Comparison of ENCODE assay signal across 18 cellular contexts in genomic region chr12:47718531-47718930, GRCh38. TPM values are rescaled to one million over a fixed set of nuclear protein-coding genes. Genes with fewer than 3 reads are reported as not detected.
A peak's percentile ranks its signal among the peaks of the same experiment; 100 is the strongest.
DNase-seq lines count a peak whose midpoint lies in the region; ATAC-seq and TF ChIP-seq lines count a peak whose summit lies in the region.
"Had no signal": no experiment of that assay in that cellular context is flagged by ENCODE, and none has a peak within 500 bp of the region (broad histone marks: within the 10 kb centered on the region; RNA-seq: fewer than 3 reads in every experiment).

No MANE protein-coding gene starts in this region.

- no peak for ATAC-seq in HG02763 (IDR thresholded peaks at IDR 0.05; ENCODE audit: unreplicated experiment)
- ATAC-seq: stimulated activated effector memory CD8-positive, alpha-beta T cell treated with anti-CD3 and anti-CD28 coated beads, Interleukin-12 subunit alpha, Interleukin-12 subunit beta, amount 100 ng/mL, for 72 hours had no signal

- H3K18ac ChIP-seq in neuronal stem cell (ENCODE audit: low read length) = no peak overlapping the region

- H3K9me3 ChIP-seq in neuronal stem cell (replicated peaks in 1 of 2; ENCODE audit: control insufficient read depth in 2 of 2, insufficient read depth in 1 of 2, low read depth in 1 of 2, low read length in 2 of 2) (no peaks in the 10 kb centered on the region), tibial nerve (no peaks in the 10 kb centered on the region)

- no peak overlapping the region for H3K4me2 ChIP-seq in neuronal stem cell (ENCODE audit: insufficient read depth, low read length, poor library complexity, severe bottlenecking)

- no peaks in the 10 kb centered on the region for H3K27me3 ChIP-seq in dorsolateral prefrontal cortex
- H3K27me3 ChIP-seq in neuronal stem cell (ENCODE audit: control insufficient read depth in 3 of 3, insufficient read depth in 3 of 3, low read depth in 1 of 3, low read length in 3 of 3) = no peaks in the 10 kb centered on the region
- H3K27me3 ChIP-seq in tibial nerve = no peaks in the 10 kb centered on the region

- H4K91ac ChIP-seq in neuronal stem cell (ENCODE audit: low read depth, low read length, poor library complexity) = no peak overlapping the region

- H2AFZ ChIP-seq in neuronal stem cell (ENCODE audit: low read length) = no peak overlapping the region

- no peak overlapping the region for H2AK5ac ChIP-seq in neuronal stem cell (ENCODE audit: low read depth, low read length)

- no peak overlapping the region for H2BK5ac ChIP-seq in neuronal stem cell (ENCODE audit: low read length)

- peaks cover 38% of the 10 kb centered on the region for H3K4me1 Mint-ChIP-seq in activated naive CD4-positive, alpha-beta T cell treated with anti-CD3 and anti-CD28 coated beads for 36 hours (ENCODE audit: low read depth)

- no peak overlapping the region for H3K4ac ChIP-seq in neuronal stem cell (ENCODE audit: low read length)

- H3K14ac ChIP-seq in neuronal stem cell (ENCODE audit: low read length) = no peak overlapping the region

- no peaks in the 10 kb centered on the region for H3K27me3 Mint-ChIP-seq in activated naive CD4-positive, alpha-beta T cell treated with anti-CD3 and anti-CD28 coated beads for 36 hours (ENCODE audit: low read depth)
- H3K27me3 Mint-ChIP-seq: activated T-cell treated with anti-CD3 and anti-CD28 coated beads, Interleukin-2, amount 50 U/mL, for 24 hours had no signal

- WGBS in neuronal stem cell (ENCODE audit: extremely low coverage in 2 of 2, insufficient read length in 2 of 2, insufficient replicate concordance in 1 of 2), 2 donors = no CpG with 5 or more reads among the region's 1 CpG
- 56 to 73% methylated on average over 1 of the region's 1 CpG for WGBS in tibial nerve, 2 donors

- H2BK15ac ChIP-seq in neuronal stem cell (ENCODE audit: low read length) = no peak overlapping the region

- H3K27ac ChIP-seq in dorsolateral prefrontal cortex = peak overlapping the region in 42 of 59 donors; percentile 47 to 96 (median 87)
- H3K27ac ChIP-seq in neuronal stem cell (replicated peaks; ENCODE audit: low read length) = no peak overlapping the region
- H3K27ac ChIP-seq in tibial nerve = peak overlapping the region; percentile 8 to 88 (median 80)
- H3K27ac ChIP-seq in RWPE1 = no peak overlapping the region

- DNase-seq in activated naive CD4-positive, alpha-beta T cell treated with anti-CD3 and anti-CD28 coated beads for 36 hours = no peak
- DNase-seq in activated naive CD4-positive, alpha-beta T cell treated with anti-CD3 and anti-CD28 coated beads, Interleukin-2, amount 50 U/mL, for 16 hours = no peak
- DNase-seq in dorsolateral prefrontal cortex (no peak), neuronal stem cell (ENCODE audit: low spot score) (no peak), tibial nerve (ENCODE audit: low spot score in 2 of 2) (no peak), H4 (ENCODE audit: low spot score) (no peak), RWPE1 (ENCODE audit: low spot score) (no peak)
- DNase-seq: amniotic stem cell; CD8-positive, alpha-beta memory T cell; MV-4-11 had no signal

- H3K9me3 Mint-ChIP-seq in activated naive CD4-positive, alpha-beta T cell treated with anti-CD3 and anti-CD28 coated beads for 36 hours = no peaks in the 10 kb centered on the region
- H3K9me3 Mint-ChIP-seq: activated T-cell treated with anti-CD3 and anti-CD28 coated beads, Interleukin-2, amount 50 U/mL, for 24 hours; CD8-positive, alpha-beta memory T cell; dendritic cell treated with granulocyte-macrophage colony-stimulating factor and Interleukin-4, amounts not matched to agents 40 ng/mL and 50 ng/mL, for 4 days; H9; neural crest cell; stimulated activated effector memory CD8-positive, alpha-beta T cell treated with anti-CD3 and anti-CD28 coated beads, Interleukin-12 subunit alpha, Interleukin-12 subunit beta, amount 100 ng/mL, for 72 hours had no signal

- H3K4me3 ChIP-seq in dorsolateral prefrontal cortex (no peak overlapping the region), neuronal stem cell (ENCODE audit: low read length in 2 of 2) (no peak overlapping the region), tibial nerve (no peak overlapping the region)

- H3K27ac Mint-ChIP-seq in activated naive CD4-positive, alpha-beta T cell treated with anti-CD3 and anti-CD28 coated beads for 36 hours = peak overlapping the region; percentile 54

- TF ChIP-seq POLR2A in tibial nerve (IDR thresholded peaks at IDR 0.05) = no peak

- H3K36me3 ChIP-seq in neuronal stem cell (replicated peaks in 1 of 2; ENCODE audit: control insufficient read depth in 2 of 2, insufficient read depth in 2 of 2, low read length in 2 of 2) (peaks cover 0 to 5% of the 10 kb centered on the region in 2 donors), tibial nerve (peaks cover 0 to 28% (median 0%) of the 10 kb centered on the region in 3 donors)

- H3K4me1 ChIP-seq in neuronal stem cell (ENCODE audit: control insufficient read depth in 2 of 2, insufficient read depth in 1 of 2, low read depth in 1 of 2, low read length in 2 of 2) = peaks cover 2 to 5% of the 10 kb centered on the region in 2 donors
- H3K4me1 ChIP-seq in tibial nerve = peaks cover 0 to 54% (median 22%) of the 10 kb centered on the region in 4 donors

- POLR2A ChIA-PET in RWPE1 (lab: Yijun Ruan, JAX; ENCODE audit: low non-redundant PET) = no interaction called here

- intact Hi-C loops in activated naive CD4-positive, alpha-beta T cell treated with anti-CD3 and anti-CD28 coated beads for 36 hours (cut with micrococcal nuclease) = no loop called here
- intact Hi-C loops in dorsolateral prefrontal cortex (cut with DNase I) = loop anchor here (2.0 to 10.0 kb wide), 3 partner anchors 48 to 244 kb away; partner anchors contain the start of gene TMEM106C (in 1 of the 2)

- no peak for TF ChIP-seq EP300 in tibial nerve (IDR thresholded peaks at IDR 0.05)

- no peak overlapping the region for H3K4me3 Mint-ChIP-seq in activated naive CD4-positive, alpha-beta T cell treated with anti-CD3 and anti-CD28 coated beads for 36 hours
- H3K4me3 Mint-ChIP-seq: activated T-cell treated with anti-CD3 and anti-CD28 coated beads, Interleukin-2, amount 50 U/mL, for 24 hours; CD8-positive, alpha-beta memory T cell; dendritic cell treated with granulocyte-macrophage colony-stimulating factor and Interleukin-4, amounts not matched to agents 40 ng/mL and 50 ng/mL, for 4 days; neural crest cell; stimulated activated effector memory CD8-positive, alpha-beta T cell treated with anti-CD3 and anti-CD28 coated beads, Interleukin-12 subunit alpha, Interleukin-12 subunit beta, amount 100 ng/mL, for 72 hours had no signal

- no peak overlapping the region for H2BK12ac ChIP-seq in neuronal stem cell (ENCODE audit: low read length)

- H2BK120ac ChIP-seq in neuronal stem cell (ENCODE audit: low read depth, low read length) = no peak overlapping the region

- H4K8ac ChIP-seq in neuronal stem cell (ENCODE audit: low read depth, low read length) = no peak overlapping the region

- no peak for TF ChIP-seq CTCF in dorsolateral prefrontal cortex (IDR thresholded peaks at IDR 0.05 in 54 of 56, conservative IDR thresholded peaks at IDR 0.05 in 2 of 56; ENCODE audit: low read depth in 1 of 56, partially characterized antibody in 56 of 56)
- no peak for TF ChIP-seq CTCF in tibial nerve (IDR thresholded peaks at IDR 0.05)
- TF ChIP-seq CTCF in RWPE1 (conservative IDR thresholded peaks at IDR 0.05; ENCODE audit: low read depth) = no peak

- H3K9ac ChIP-seq in neuronal stem cell (ENCODE audit: low read depth, low read length, poor library complexity) = peak overlapping the region; percentile 7

- no peaks in the 10 kb centered on the region for H3K79me1 ChIP-seq in neuronal stem cell (ENCODE audit: low read depth, low read length)

- no peak overlapping the region for H3K23ac ChIP-seq in neuronal stem cell (ENCODE audit: low read depth, low read length, poor library complexity)

- CTCF ChIA-PET in activated naive CD4-positive, alpha-beta T cell treated with anti-CD3 and anti-CD28 coated beads for 36 hours (lab: Charles Lee) = interaction anchor here (1.2 to 10.9 kb wide), 5 partner anchors 23 to 121 kb away, joined by 4 to 121 read pairs (median 70); partner anchors contain the start of gene SLC48A1
- CTCF ChIA-PET in RWPE1 (lab: Yijun Ruan, JAX) = no interaction called here

- peaks cover 2% of the 10 kb centered on the region for H3K36me3 Mint-ChIP-seq in activated naive CD4-positive, alpha-beta T cell treated with anti-CD3 and anti-CD28 coated beads for 36 hours (ENCODE audit: low read depth)

RNA-seq across cellular contexts. Expression of gene ENDOU, which starts 6.8 kb away (rescaled TPM):
- under 1 TPM in 1 of 2 experiments, not detected in 1; 0.15 TPM for total RNA-seq in activated naive CD4-positive, alpha-beta T cell treated with anti-CD3 and anti-CD28 coated beads for 36 hours
- total RNA-seq in dorsolateral prefrontal cortex = 1 to 10 TPM in 111 of 120 experiments, under 1 TPM in 9; 0.65 to 4.5 (median 2.0) TPM
- not detected for polyA plus RNA-seq in neuronal stem cell (2013, experiment 1 of 2)
- 0.07 TPM for polyA plus RNA-seq in neuronal stem cell (2013, experiment 2 of 2)
- total RNA-seq in tibial nerve = 1 to 10 TPM in 1 of 4 donors, under 1 TPM in 2, not detected in 1; 0.30 to 1.2 (median 0.42) TPM
- total RNA-seq in H4 (2014; rRNA removed; shearing (Covaris generic)) = not detected in 2 replicates
- total RNA-seq: CD8-positive, alpha-beta memory T cell; H9; lung microvascular endothelial cell; neural crest cell; T-helper 2 cell treated with Interferon-gamma antibody and Interleukin-4, amounts not matched to agents 100 ng/mL and 5 ng/mL, for 36 hours had no signal
- polyA plus RNA-seq: CD8-positive, alpha-beta memory T cell had no signal

RNA-seq across cellular contexts. Expression of gene RPAP3, which starts 12.7 kb away (rescaled TPM):
- total RNA-seq in activated naive CD4-positive, alpha-beta T cell treated with anti-CD3 and anti-CD28 coated beads for 36 hours = 10 to 100 TPM; 46.2 to 46.7 TPM
- total RNA-seq in dorsolateral prefrontal cortex = 10 to 100 TPM; 18.5 to 41.3 (median 28.2) TPM
- 49.8 TPM for polyA plus RNA-seq in neuronal stem cell (2013, experiment 1 of 2)
- polyA plus RNA-seq in neuronal stem cell (2013, experiment 2 of 2) = 50.8 TPM
- total RNA-seq in tibial nerve = 10 to 100 TPM in 3 of 4 donors, 1 to 10 TPM in 1; 8.8 to 19.2 (median 15.5) TPM
- 29.9 and 41.6 TPM in 2 replicates for total RNA-seq in H4 (2014; rRNA removed; shearing (Covaris generic))

RNA-seq across cellular contexts. Expression of gene RAPGEF3, which starts 40.1 kb away (rescaled TPM):
- total RNA-seq in activated naive CD4-positive, alpha-beta T cell treated with anti-CD3 and anti-CD28 coated beads for 36 hours = 1 to 10 TPM; 1.5 to 1.6 TPM
- total RNA-seq in dorsolateral prefrontal cortex = 100 to 1,000 TPM in 51 of 120 experiments, 10 to 100 TPM in 69; 33.3 to 206 (median 93.7) TPM
- 1.3 TPM for polyA plus RNA-seq in neuronal stem cell (2013, experiment 1 of 2)
- polyA plus RNA-seq in neuronal stem cell (2013, experiment 2 of 2) = 1.1 TPM
- 100 to 1,000 TPM in 1 of 4 donors, 10 to 100 TPM in 3; 47.3 to 109 (median 83.6) TPM for total RNA-seq in tibial nerve
- 2.0 and 3.0 TPM in 2 replicates for total RNA-seq in H4 (2014; rRNA removed; shearing (Covaris generic))

RNA-seq across cellular contexts. Expression of gene SLC48A1, which starts 54.5 kb away (rescaled TPM):
- total RNA-seq in activated naive CD4-positive, alpha-beta T cell treated with anti-CD3 and anti-CD28 coated beads for 36 hours = 10 to 100 TPM; 16.6 to 21.0 TPM
- total RNA-seq in dorsolateral prefrontal cortex (100 to 1,000 TPM in 84 of 120 experiments, 10 to 100 TPM in 36; 71.9 to 264 (median 114) TPM), tibial nerve (10 to 100 TPM; 24.6 to 37.9 (median 33.8) TPM)
- 12.5 TPM for polyA plus RNA-seq in neuronal stem cell (2013, experiment 1 of 2)
- polyA plus RNA-seq in neuronal stem cell (2013, experiment 2 of 2) = 12.3 TPM
- 11.9 and 14.0 TPM in 2 replicates for total RNA-seq in H4 (2014; rRNA removed; shearing (Covaris generic))

Comparison
In these comparisons a context has a peak if more than half of its experiments do, and no peak if none do; other contexts are left out.
1. H3K27ac ChIP-seq: peak in dorsolateral prefrontal cortex (42 of 59) and tibial nerve (4 of 4); none in neuronal stem cell (single experiment) and RWPE1 (single experiment).